Comparison of ENCODE assay signal across 13 cellular contexts in the genomic region with DNA sequence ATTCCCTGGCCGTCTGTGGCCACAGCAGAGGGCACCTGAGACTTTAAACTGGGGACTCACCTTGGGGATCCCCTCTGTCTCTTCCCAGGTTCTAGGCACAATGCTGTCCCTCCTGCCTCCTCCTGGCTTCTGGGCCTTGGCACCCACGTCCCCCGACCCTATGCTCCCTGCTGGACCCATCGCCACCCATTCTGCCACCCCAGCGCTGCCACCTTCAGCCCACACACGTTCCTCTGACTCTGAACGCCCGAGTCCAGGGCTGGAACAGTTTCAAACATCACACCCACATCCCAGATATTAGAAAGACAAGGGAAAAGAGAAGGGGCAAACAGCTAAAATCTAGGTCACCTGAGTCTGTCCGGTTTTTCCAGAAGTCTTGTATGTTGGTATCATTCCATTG. TPM values are rescaled to one million over a fixed set of nuclear protein-coding genes. Genes with fewer than 3 reads are reported as not detected.
DNase-seq lines count a peak whose midpoint lies in the region; ATAC-seq, FAIRE-seq and TF ChIP-seq lines count a peak whose summit lies in the region.
"Not testable (repeated sequence)": the region's sequence is repeated elsewhere in the genome, so short reads cannot be mapped to it uniquely, and the experiment has no call there.
"Had no signal": no experiment of that assay in that cellular context is flagged by ENCODE, and none has a peak within 500 bp of the region (broad histone marks: within the 10 kb centered on the region; RNA-seq: fewer than 3 reads in every experiment).

No MANE protein-coding gene starts in this region.

- H2BK5ac ChIP-seq in H1 (ENCODE audit: low read depth, low read length): not testable (repeated sequence)

- TF ChIP-seq POLR2A in H1 (IDR thresholded peaks at IDR 0.05; ENCODE audit: control extremely low read depth in 1 of 2, low read depth in 2 of 2, low read length in 2 of 2); esophagus muscularis mucosa (IDR thresholded peaks at IDR 0.05; ENCODE audit: low read depth); HepG2 (IDR thresholded peaks at IDR 0.05; ENCODE audit: insufficient read depth in 1 of 2, low read depth in 2 of 2, low read length in 2 of 2): not testable (repeated sequence)

- not testable (repeated sequence) for BruUV-seq in HepG2 (replicated peaks; lab: Mats Ljungman, UMichigan)

- not testable (repeated sequence) for H3K36me3 Mint-ChIP-seq in progenitor cell of endocrine pancreas (ENCODE audit: insufficient read depth)

- not testable (repeated sequence) for TF ChIP-seq RAD21 in H1 (IDR thresholded peaks at IDR 0.05 in 1 of 2, conservative IDR thresholded peaks at IDR 0.05 in 1 of 2; ENCODE audit: low read depth in 2 of 2, low read length in 2 of 2); HepG2 (CRISPR knock-in tag; IDR thresholded peaks at IDR 0.05)

- WGBS in H1 (ENCODE audit: extremely low coverage in 1 of 2, insufficient coverage in 1 of 2, insufficient read length in 1 of 2, insufficient replicate concordance in 2 of 2, low coverage in 1 of 2, low lambda C conversion rate in 2 of 2, missing lambda C conversion rate in 1 of 2), 2 experiments: 90% methylated on average over 8 of the region's 9 CpGs; no CpG with 5 or more reads in 1 of the 2 experiments
- 68% methylated on average over 8 of the region's 9 CpGs for WGBS in esophagus muscularis mucosa
- 6% methylated on average over 8 of the region's 9 CpGs for WGBS in HepG2 (ENCODE audit: low lambda C conversion rate)

- not testable (repeated sequence) for H2BK120ac ChIP-seq in H1 (replicated peaks; ENCODE audit: low read depth, low read length)

- not testable (repeated sequence) for H3K18ac ChIP-seq in H1 (ENCODE audit: extremely low read depth, low read length)

- not testable (repeated sequence) for ATAC-seq in HepG2

- not testable (repeated sequence) for H3K79me2 ChIP-seq in H1 (ENCODE audit: control insufficient read depth in 1 of 2, insufficient read depth in 2 of 2, low read length in 2 of 2); HepG2 (ENCODE audit: insufficient read depth, low read length)

- not testable (repeated sequence) for H3K56ac ChIP-seq in H1 (replicated peaks; ENCODE audit: insufficient read length, low read depth, low read length)

- not testable (repeated sequence) for H4K91ac ChIP-seq in H1 (replicated peaks; ENCODE audit: insufficient read length, low read length)

- not testable (repeated sequence) for H4K5ac ChIP-seq in H1 (ENCODE audit: insufficient read length, low read depth, low read length)

- TF ChIP-seq EP300 in H1 (IDR thresholded peaks at IDR 0.05; ENCODE audit: borderline replicate concordance in 1 of 2, low read depth in 2 of 2, low read length in 2 of 2); esophagus muscularis mucosa (IDR thresholded peaks at IDR 0.05); HepG2 (IDR thresholded peaks at IDR 0.05; ENCODE audit: low read depth in 2 of 2, low read length in 2 of 2); HepG2 (CRISPR knock-in tag; IDR thresholded peaks at IDR 0.05; ENCODE audit: borderline replicate concordance): not testable (repeated sequence)

- H3K4me2 ChIP-seq in H1 (ENCODE audit: insufficient read depth in 1 of 2, low read depth in 2 of 2, low read length in 2 of 2); HepG2 (ENCODE audit: low read depth, low read length): not testable (repeated sequence)

- H3K23ac ChIP-seq in H1 (ENCODE audit: insufficient read length): not testable (repeated sequence)

- FAIRE-seq in H1 (lab: Jason Lieb, UNC) (peak; percentile 39), HepG2 (lab: Jason Lieb, UNC) (peak; percentile 18)

- not testable (repeated sequence) for H3K9me3 Mint-ChIP-seq in progenitor cell of endocrine pancreas (ENCODE audit: low read depth)

- TF ChIP-seq CTCF in HEK293 (tag by site-specific recombination; IDR thresholded peaks at IDR 0.05); H1 (IDR thresholded peaks at IDR 0.05; ENCODE audit: control extremely low read depth in 1 of 3, insufficient read depth in 1 of 3, low read depth in 1 of 3, low read length in 3 of 3); esophagus muscularis mucosa (IDR thresholded peaks at IDR 0.05); HepG2 (CRISPR knock-in tag; IDR thresholded peaks at IDR 0.05); progenitor cell of endocrine pancreas (IDR thresholded peaks at IDR 0.05; ENCODE audit: unreplicated experiment): not testable (repeated sequence)

- H3K9me3 ChIP-seq in HEK293 (ENCODE audit: control insufficient read depth, insufficient read depth, low read depth, low read length); H1 (ENCODE audit: insufficient read depth in 2 of 2, low read depth in 1 of 2, low read length in 1 of 2); esophagus muscularis mucosa; HepG2 (ENCODE audit: low read length): not testable (repeated sequence)

- not testable (repeated sequence) for H2BK20ac ChIP-seq in H1 (ENCODE audit: low read length)

- not testable (repeated sequence) for H3K4me1 ChIP-seq in HEK293 (ENCODE audit: control insufficient read depth, insufficient read depth, low read length); H1 (replicated peaks in 1 of 4; ENCODE audit: control insufficient read depth in 3 of 4, insufficient read depth in 4 of 4, low read length in 3 of 4); HepG2 (ENCODE audit: insufficient read depth, low read length)
- H3K4me1 ChIP-seq in esophagus muscularis mucosa: peaks cover 0 to 11% (median 10%) of the 10 kb centered on the region in 4 donors

- POLR2A ChIA-PET in HEK293 (lab: Yijun Ruan, JAX); H1 (lab: Charles Lee; ENCODE audit: partially characterized antibody); HepG2 (lab: Yijun Ruan, JAX): not testable (repeated sequence)

- H3K27me3 ChIP-seq in H1 (replicated peaks in 1 of 4; ENCODE audit: control insufficient read depth in 3 of 4, extremely low read depth in 1 of 4, insufficient read depth in 3 of 4, low read length in 3 of 4) (peaks cover 2 to 10% (median 6%) of the 10 kb centered on the region in 4 experiments; a peak in 6 of 7 replicates), esophagus muscularis mucosa (peaks cover 0 to 30% (median 0%) of the 10 kb centered on the region in 4 donors), HepG2 (ENCODE audit: control insufficient read depth in 1 of 2, insufficient read depth in 2 of 2, low read length in 2 of 2) (peaks cover 3 to 24% of the 10 kb centered on the region in 2 experiments; a peak in 4 of 5 replicates)

- not testable (repeated sequence) for H3K4me1 Mint-ChIP-seq in progenitor cell of endocrine pancreas (ENCODE audit: low read depth)

- H3K23me2 ChIP-seq in H1 (ENCODE audit: low read depth, low read length): not testable (repeated sequence)

- in situ Hi-C loops in HepG2 (cut with HindIII; ENCODE audit: extremely low pct_ligation_motif_present, low pct_unique_long_range_greater_than_20kb): not testable (repeated sequence)

- H3K4me3 ChIP-seq in HEK293 (ENCODE audit: low read depth, low read length); H1 (ENCODE audit: extremely low read depth in 1 of 4, insufficient read depth in 2 of 4, low read depth in 3 of 4, low read length in 4 of 4); esophagus muscularis mucosa; HepG2 (replicated peaks in 1 of 3; ENCODE audit: insufficient read depth in 1 of 3, low read depth in 2 of 3, low read length in 3 of 3): not testable (repeated sequence)

- not testable (repeated sequence) for DNase-seq in H1 (ENCODE audit: low read depth in 1 of 2, low spot score in 2 of 2); HepG2 (ENCODE audit: low spot score); progenitor cell of endocrine pancreas (ENCODE audit: low spot score, unreplicated experiment)
- DNase-seq in esophagus muscularis mucosa (ENCODE audit: extremely low spot score): peak; percentile 83

- H2AFZ ChIP-seq in H1 (ENCODE audit: low read length); HepG2 (ENCODE audit: low read length): not testable (repeated sequence)

- not testable (repeated sequence) for H3K36me3 ChIP-seq in HEK293 (ENCODE audit: control insufficient read depth in 2 of 2, insufficient read depth in 1 of 2, low read length in 2 of 2); H1 (ENCODE audit: control insufficient read depth in 2 of 4, insufficient read depth in 4 of 4, low read length in 3 of 4); esophagus muscularis mucosa; HepG2 (replicated peaks in 1 of 2; ENCODE audit: control insufficient read depth in 1 of 2, insufficient read depth in 2 of 2, low read length in 2 of 2)

- not testable (repeated sequence) for H4K8ac ChIP-seq in H1 (ENCODE audit: extremely low read depth, insufficient read depth, low read length)

- H3K4me3 Mint-ChIP-seq in progenitor cell of endocrine pancreas (ENCODE audit: low read depth): not testable (repeated sequence)

- H2AK5ac ChIP-seq in H1 (ENCODE audit: low read depth, low read length): not testable (repeated sequence)

- CTCF ChIA-PET in HEK293 (lab: Yijun Ruan, JAX); H1 (lab: Charles Lee; ENCODE audit: partially characterized antibody); HepG2 (lab: Yijun Ruan, JAX; ENCODE audit: low intra/inter-chr PET ratio, low total read pairs): not testable (repeated sequence)

- H3K27ac ChIP-seq in HEK293 (ENCODE audit: extremely low read depth, low read depth, low read length); H1 (ENCODE audit: low read depth, low read length); esophagus muscularis mucosa (replicated peaks in 1 of 4); HepG2 (ENCODE audit: extremely low read length, insufficient read depth, low read length): not testable (repeated sequence)

- not testable (repeated sequence) for H2BK12ac ChIP-seq in H1 (ENCODE audit: low read depth, low read length)

- not testable (repeated sequence) for H3K4ac ChIP-seq in H1 (replicated peaks; ENCODE audit: insufficient read length, low read depth, low read length)

- intact Hi-C loops in esophagus muscularis mucosa (cut with DNase I); HepG2 (cut with micrococcal nuclease; ENCODE audit: unreplicated experiment): not testable (repeated sequence)

- H2BK15ac ChIP-seq in H1 (ENCODE audit: low read length): not testable (repeated sequence)

- not testable (repeated sequence) for H3K79me1 ChIP-seq in H1 (ENCODE audit: low read depth, low read length)

- H3K27ac Mint-ChIP-seq in progenitor cell of endocrine pancreas: peak overlapping the region; percentile 45

- H3K27me3 Mint-ChIP-seq in progenitor cell of endocrine pancreas: peaks cover 32% of the 10 kb centered on the region

- not testable (repeated sequence) for H4K20me1 ChIP-seq in H1 (replicated peaks in 1 of 2; ENCODE audit: control insufficient read depth in 1 of 2, insufficient read depth in 2 of 2, low read length in 2 of 2); HepG2 (ENCODE audit: insufficient read depth, low read length)

- not testable (repeated sequence) for H3K9ac ChIP-seq in H1 (replicated peaks in 1 of 4; ENCODE audit: extremely low read depth in 1 of 4, low read depth in 3 of 4, low read length in 3 of 4); HepG2 (ENCODE audit: insufficient read depth, low read depth, low read length)

- H3K14ac ChIP-seq in H1 (ENCODE audit: insufficient read length): not testable (repeated sequence)

RNA-seq across cellular contexts. Expression of a gene that starts 28.0 kb away (rescaled TPM):
- 0.17 and 0.22 TPM in 2 replicates for total RNA-seq in H1 (2021; fragmentation: NEBNext Ultra II Directional; extraction: Animal tissue kit (Norgen Biotek cat#: 25700))
- polyA plus RNA-seq in H1 (2011; rRNA removed) (0.05 and 0.06 TPM in 2 replicates), HepG2 (2011; rRNA removed) (0.01 and 0.03 TPM in 2 replicates)
- polyA plus RNA-seq in H1 (2011; cell fraction: cytosol; rRNA removed): 0.05 TPM
- polyA plus RNA-seq in H1 (2011; cell fraction: nucleus; rRNA removed): not detected
- polyA plus RNA-seq in H1 (2012, experiment 1 of 2): 0.05 to 0.10 TPM in 2 of 4 replicates, not detected in the others
- not detected for polyA plus RNA-seq in H1 (2012, experiment 2 of 2)
- polyA plus RNA-seq in H1 (2013, experiment 1 of 2): 0.02 TPM
- polyA plus RNA-seq in H1 (2013, experiment 2 of 2): 0.02 TPM
- 0.07 and 0.13 TPM in 2 replicates for polyA minus RNA-seq in H1 (2011; rRNA and poly(A)+ RNA removed)
- polyA minus RNA-seq in H1 (2011; cell fraction: cytosol; rRNA and poly(A)+ RNA removed): not detected
- polyA minus RNA-seq in H1 (2011; cell fraction: nucleus; rRNA and poly(A)+ RNA removed): not detected
- total RNA-seq in esophagus muscularis mucosa (under 1 TPM in 2 of 4 donors, not detected in 2; 0.11 to 0.13 TPM), HepG2 (2016; rRNA removed; fragmentation: Illumina TruSeq; extraction: Trizol) (not detected in 2 replicates), progenitor cell of endocrine pancreas (0.31 and 0.67 TPM in 2 replicates)
- not detected in 2 replicates for total RNA-seq in HepG2 (2016; cell fraction: cytosol; rRNA removed; fragmentation: Illumina TruSeq; extraction: Trizol; ENCODE audit: low read depth)
- not detected in 2 replicates for total RNA-seq in HepG2 (2016; cell fraction: insoluble cytoplasmic fraction; rRNA removed; fragmentation: Illumina TruSeq; extraction: Trizol)
- not detected in 2 replicates for total RNA-seq in HepG2 (2016; cell fraction: membrane; rRNA removed; fragmentation: Illumina TruSeq; extraction: Trizol)
- total RNA-seq in HepG2 (2016; cell fraction: nucleus; rRNA removed; fragmentation: Illumina TruSeq; extraction: Trizol): not detected in 2 replicates
- polyA plus RNA-seq in HepG2 (2011; cell fraction: cytosol; rRNA removed): 0.01 and 0.04 TPM in 2 replicates
- not detected in 2 replicates for polyA plus RNA-seq in HepG2 (2011; cell fraction: nucleus; rRNA removed)
- 0.16 TPM in 1 of 2 replicates, not detected in the other for polyA plus RNA-seq in HepG2 (2012)
- not detected in 2 replicates for polyA plus RNA-seq in HepG2 (2016; cell fraction: cytosol; fragmentation: Illumina TruSeq; extraction: Trizol; ENCODE audit: low read depth)
- not detected in 2 replicates for polyA plus RNA-seq in HepG2 (2016; cell fraction: insoluble cytoplasmic fraction; fragmentation: Illumina TruSeq; extraction: Trizol; ENCODE audit: low read depth)
- polyA plus RNA-seq in HepG2 (2016; cell fraction: membrane; fragmentation: Illumina TruSeq; extraction: Trizol; ENCODE audit: low read depth): not detected in 2 replicates
- polyA plus RNA-seq in HepG2 (2016; cell fraction: nucleus; fragmentation: Illumina TruSeq; extraction: Trizol; ENCODE audit: insufficient read depth, low read depth): not detected in 2 replicates
- polyA minus RNA-seq in HepG2 (2011; rRNA and poly(A)+ RNA removed; ENCODE audit: low replicate concordance): not detected in 2 replicates
- polyA minus RNA-seq in HepG2 (2011; cell fraction: cytosol; rRNA and poly(A)+ RNA removed): not detected in 2 replicates
- polyA minus RNA-seq in HepG2 (2011; cell fraction: nucleus; rRNA and poly(A)+ RNA removed): not detected in 2 replicates
- total RNA-seq: A673; CD4-positive, alpha-beta memory T cell; CD4-positive, CD25-positive, alpha-beta regulatory T cell; CD8-positive, alpha-beta memory T cell; Daoy; G401; GM12878 had no signal
- polyA plus RNA-seq: CD14-positive monocyte; CD4-positive, alpha-beta memory T cell had no signal
